In genomic region chr2:46545015-46545839, GRCh38 we compare ENCODE assay signal across 11 cellular contexts. TPM values are rescaled to one million over a fixed set of nuclear protein-coding genes. Genes with fewer than 3 reads are reported as not detected.
A peak's percentile ranks its signal among the peaks of the same experiment; 100 is the strongest.
DNase-seq lines count a peak whose midpoint lies in the region; ATAC-seq, FAIRE-seq and TF ChIP-seq lines count a peak whose summit lies in the region.
"Had no signal": no experiment of that assay in that cellular context is flagged by ENCODE, and none has a peak within 500 bp of the region (broad histone marks: within the 10 kb centered on the region; RNA-seq: fewer than 3 reads in every experiment).

No MANE protein-coding gene starts in this region.

- no peaks in the 10 kb centered on the region for H3K9me3 Mint-ChIP-seq in central memory CD8-positive, alpha-beta T cell
- no peaks in the 10 kb centered on the region for H3K9me3 Mint-ChIP-seq in stimulated activated memory B cell treated with anti-CD40 and anti-IgM and Interleukin-4, amounts not matched to agents 10 μg/mL and 1 μg/mL and 100 μg/mL, for 72 hours
- H3K9me3 Mint-ChIP-seq: neural progenitor cell had no signal

- H3K9me3 ChIP-seq in pancreas = no peaks in the 10 kb centered on the region

- peaks cover 3 to 6% (median 5%) of the 10 kb centered on the region in 3 donors for H3K4me1 ChIP-seq in pancreas
- H3K4me1 ChIP-seq: neural progenitor cell had no signal

- peak overlapping the region; percentile 92 for H3K27ac Mint-ChIP-seq in central memory CD8-positive, alpha-beta T cell (ENCODE audit: low read depth)
- peak overlapping the region; percentile 98 for H3K27ac Mint-ChIP-seq in stimulated activated memory B cell treated with anti-CD40 and anti-IgM and Interleukin-4, amounts not matched to agents 10 μg/mL and 1 μg/mL and 100 μg/mL, for 72 hours
- H3K27ac Mint-ChIP-seq: neural progenitor cell had no signal

- ATAC-seq in HG03135 (IDR thresholded peaks at IDR 0.05; ENCODE audit: unreplicated experiment) (peak; percentile 24), pancreas (no peak)
- no peak for ATAC-seq in central memory CD8-positive, alpha-beta T cell (replicated peaks; ENCODE audit: extremely low read depth, poor library complexity, severe bottlenecking)
- ATAC-seq in stimulated activated memory B cell treated with anti-CD40 and anti-IgM and Interleukin-4, amounts not matched to agents 10 μg/mL and 1 μg/mL and 100 μg/mL, for 72 hours = peak; percentile 46

- DNase-seq in NOMO-1 treated with DMSO at 0.1 percent for 48 hours (lab: John Stamatoyannopoulos, UW; ENCODE audit: unreplicated experiment) (peak; percentile 17), NOMO-1 (lab: John Stamatoyannopoulos, UW; ENCODE audit: unreplicated experiment in 2 of 2) (no peak), pancreas (no peak), NCI-H2227 (lab: John Stamatoyannopoulos, UW; ENCODE audit: unreplicated experiment) (no peak)
- no peak for DNase-seq in central memory CD8-positive, alpha-beta T cell (ENCODE audit: low spot score in 2 of 2)
- DNase-seq in NK-92 treated with Interleukin-12 subunit alpha and Interleukin-12 subunit beta, amount 100 ng/mL, for 24 hours (lab: John Stamatoyannopoulos, UW) = no peak

- 58 to 68% methylated on average over 7 of the region's 7 CpGs for WGBS in pancreas, 2 donors

- no peak overlapping the region for H3K4me3 ChIP-seq in pancreas
- H3K4me3 ChIP-seq: neural progenitor cell had no signal

- TF ChIP-seq CTCF in pancreas (IDR thresholded peaks at IDR 0.05) = no peak

- no peak for FAIRE-seq in pancreas (lab: Jason Lieb, UNC)
- FAIRE-seq: A204.1, RCC 7860 had no signal

- H3K36me3 Mint-ChIP-seq in central memory CD8-positive, alpha-beta T cell (ENCODE audit: insufficient read depth) = peaks cover 19% of the 10 kb centered on the region
- H3K36me3 Mint-ChIP-seq in stimulated activated memory B cell treated with anti-CD40 and anti-IgM and Interleukin-4, amounts not matched to agents 10 μg/mL and 1 μg/mL and 100 μg/mL, for 72 hours = peaks cover 11% of the 10 kb centered on the region

- peak overlapping the region in 1 of 4 donors; percentile 91 for H3K27ac ChIP-seq in pancreas
- H3K27ac ChIP-seq: neural progenitor cell had no signal

- no peaks in the 10 kb centered on the region for H3K27me3 ChIP-seq in pancreas

- intact Hi-C loops in pancreas (cut with DNase I) = no loop called here

- peaks cover 79% of the 10 kb centered on the region for H3K4me1 Mint-ChIP-seq in central memory CD8-positive, alpha-beta T cell
- peaks cover 76% of the 10 kb centered on the region for H3K4me1 Mint-ChIP-seq in stimulated activated memory B cell treated with anti-CD40 and anti-IgM and Interleukin-4, amounts not matched to agents 10 μg/mL and 1 μg/mL and 100 μg/mL, for 72 hours

- peak overlapping the region; percentile 84 for H3K4me3 Mint-ChIP-seq in central memory CD8-positive, alpha-beta T cell
- H3K4me3 Mint-ChIP-seq in stimulated activated memory B cell treated with anti-CD40 and anti-IgM and Interleukin-4, amounts not matched to agents 10 μg/mL and 1 μg/mL and 100 μg/mL, for 72 hours = peak overlapping the region; percentile 94

- no peaks in the 10 kb centered on the region for H3K27me3 Mint-ChIP-seq in central memory CD8-positive, alpha-beta T cell
- H3K27me3 Mint-ChIP-seq in stimulated activated memory B cell treated with anti-CD40 and anti-IgM and Interleukin-4, amounts not matched to agents 10 μg/mL and 1 μg/mL and 100 μg/mL, for 72 hours = no peaks in the 10 kb centered on the region

- no peaks in the 10 kb centered on the region for H3K36me3 ChIP-seq in pancreas
- H3K36me3 ChIP-seq: neural progenitor cell had no signal

RNA-seq across cellular contexts. Expression of gene ATP6V1E2, which starts 2.9 kb away (rescaled TPM):
- total RNA-seq in pancreas = 1 to 10 TPM; 3.4 to 5.2 (median 4.1) TPM
- polyA plus RNA-seq in pancreas = 1 to 10 TPM; 2.0 to 3.6 TPM

RNA-seq across cellular contexts. Expression of gene RHOQ, which starts 2.9 kb away (rescaled TPM):
- total RNA-seq in pancreas = 10 to 100 TPM; 16.9 to 37.5 (median 18.8) TPM
- 10 to 100 TPM; 16.7 to 16.8 TPM for polyA plus RNA-seq in pancreas

Comparison
In these comparisons a context has a peak if more than half of its experiments do, and no peak if none do; other contexts are left out.
1. ATAC-seq: peak in HG03135 (single experiment) and stimulated activated memory B cell treated with anti-CD40 and anti-IgM and Interleukin-4, amounts not matched to agents 10 μg/mL and 1 μg/mL and 100 μg/mL, for 72 hours (single experiment); none in central memory CD8-positive, alpha-beta T cell (single experiment) and pancreas (0 of 4).